ENCODE assay signal across 12 cellular contexts in the genomic region with DNA sequence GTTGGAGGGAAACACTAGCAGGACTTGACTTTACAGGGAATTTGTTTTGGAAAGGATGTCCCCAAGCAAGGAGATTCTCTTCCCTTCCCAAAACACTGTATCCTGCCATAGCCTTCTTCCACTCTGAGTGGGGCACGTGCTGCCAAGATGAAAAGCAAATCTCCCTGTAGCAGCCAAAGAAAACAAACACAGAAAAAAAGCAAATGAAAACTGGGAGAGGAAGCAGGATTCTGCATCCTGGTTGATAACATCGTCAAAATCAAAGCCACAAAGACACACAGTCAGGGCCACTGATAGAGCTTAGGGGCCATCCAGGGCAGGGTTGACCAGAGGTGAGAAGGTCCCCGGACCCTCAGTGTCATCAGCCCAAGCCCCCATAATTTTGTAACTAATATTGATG. TPM values are rescaled to one million over a fixed set of nuclear protein-coding genes. Genes with fewer than 3 reads are reported as not detected.
A peak's percentile ranks its signal among the peaks of the same experiment; 100 is the strongest.
DNase-seq lines count a peak whose midpoint lies in the region; ATAC-seq and TF ChIP-seq lines count a peak whose summit lies in the region.
"Had no signal": no experiment of that assay in that cellular context is flagged by ENCODE, and none has a peak within 500 bp of the region (broad histone marks: within the 10 kb centered on the region; RNA-seq: fewer than 3 reads in every experiment).

No MANE protein-coding gene starts in this region.

- TF ChIP-seq EP300 in SK-N-SH (IDR thresholded peaks at IDR 0.05; ENCODE audit: borderline replicate concordance in 1 of 2, low read depth in 1 of 2, low read length in 1 of 2), result no peak

- H3K36me3 ChIP-seq in SK-N-SH (replicated peaks in 1 of 2; ENCODE audit: control insufficient read depth in 1 of 2, insufficient read depth in 2 of 2, low read length in 1 of 2), result no peaks in the 10 kb centered on the region
- no peaks in the 10 kb centered on the region for H3K36me3 ChIP-seq in lower lobe of right lung
- no peaks in the 10 kb centered on the region for H3K36me3 ChIP-seq in upper lobe of right lung

- no peak overlapping the region for H3K4me3 ChIP-seq in SK-N-SH (ENCODE audit: low read depth in 2 of 2, low read length in 1 of 2)
- peak overlapping the region; percentile 36 for H3K4me3 ChIP-seq in lower lobe of right lung
- H3K4me3 ChIP-seq in upper lobe of right lung, result no peak overlapping the region
- H3K4me3 ChIP-seq: GM12878, hepatocyte had no signal

- CTCF ChIA-PET in SK-N-SH (lab: Yijun Ruan, JAX), result interaction anchor here (0.9 to 2.8 kb wide), 3 partner anchors 27 to 451 kb away, joined by 3 to 22 read pairs (median 5); no protein-coding TSS in a partner anchor

- WGBS in SK-N-SH (ENCODE audit: low lambda C conversion rate), result 83% methylated on average over 3 of the region's 3 CpGs

- H3K27me3 Mint-ChIP-seq in chondrocyte (ENCODE audit: low read depth), result peaks cover 2% of the 10 kb centered on the region

- no peak overlapping the region for H3K4me2 ChIP-seq in SK-N-SH

- H3K9me3 Mint-ChIP-seq in chondrocyte (ENCODE audit: low read depth), result no peaks in the 10 kb centered on the region
- H3K9me3 Mint-ChIP-seq: T-helper 2 cell treated with Interferon-gamma antibody and Interleukin-4, amounts not matched to agents 5 μg/mL and 100 μg/mL, for 36 hours had no signal

- no peaks in the 10 kb centered on the region for H3K36me3 Mint-ChIP-seq in chondrocyte (ENCODE audit: low read depth)

- TF ChIP-seq CTCF in SK-N-SH (IDR thresholded peaks at IDR 0.05) (no peak), chondrocyte (IDR thresholded peaks at IDR 0.05) (no peak), lower lobe of right lung (IDR thresholded peaks at IDR 0.05) (no peak), upper lobe of right lung (IDR thresholded peaks at IDR 0.05) (no peak)

- H3K4me3 Mint-ChIP-seq in chondrocyte (ENCODE audit: unreplicated experiment), result no peak overlapping the region
- H3K4me3 Mint-ChIP-seq: T-helper 2 cell treated with Interferon-gamma antibody and Interleukin-4, amounts not matched to agents 5 μg/mL and 100 μg/mL, for 36 hours had no signal

- no peak overlapping the region for H3K27ac ChIP-seq in SK-N-SH (ENCODE audit: low read depth in 2 of 2, low read length in 1 of 2)
- H3K27ac ChIP-seq in lower lobe of right lung, result peak overlapping the region; percentile 81
- H3K27ac ChIP-seq in upper lobe of right lung, result peak overlapping the region; percentile 81

- H3K9me3 ChIP-seq in SK-N-SH, result no peaks in the 10 kb centered on the region
- no peaks in the 10 kb centered on the region for H3K9me3 ChIP-seq in lower lobe of right lung
- H3K9me3 ChIP-seq in upper lobe of right lung, result no peaks in the 10 kb centered on the region

- DNase-seq in SK-N-SH (no peak), chondrocyte (ENCODE audit: low spot score) (no peak), lower lobe of right lung (no peak), upper lobe of right lung (no peak)
- DNase-seq: substantia nigra had no signal

- intact Hi-C loops in lower lobe of right lung (cut with DNase I), result no loop called here
- intact Hi-C loops in upper lobe of right lung (cut with DNase I), result no loop called here

- H4K20me1 ChIP-seq in SK-N-SH (ENCODE audit: insufficient read depth), result no peaks in the 10 kb centered on the region

- H3K9ac ChIP-seq in SK-N-SH, result no peak overlapping the region

- no peak for TF ChIP-seq RAD21 in SK-N-SH (IDR thresholded peaks at IDR 0.05; ENCODE audit: low read length)

- H3K9me2 ChIP-seq in SK-N-SH, result no peaks in the 10 kb centered on the region

- H3K4me1 Mint-ChIP-seq in chondrocyte (ENCODE audit: low read depth), result peaks cover 38% of the 10 kb centered on the region

- peaks cover 13% of the 10 kb centered on the region for H3F3A ChIP-seq in SK-N-SH (replicated peaks; ENCODE audit: insufficient read depth)

- H2AFZ ChIP-seq in SK-N-SH (ENCODE audit: low read depth), result peak overlapping the region; percentile 93; the same call in 1 of the 2 replicates

- POLR2A ChIA-PET in SK-N-SH (lab: Yijun Ruan, JAX), result no interaction called here

- ATAC-seq in SK-N-SH treated with all-trans-retinoic acid at 6 μM for 48 hours (no peak), lower lobe of right lung (no peak), upper lobe of right lung (no peak), GM21390 (IDR thresholded peaks at IDR 0.05; ENCODE audit: unreplicated experiment) (no peak), HG02798 (IDR thresholded peaks at IDR 0.05; ENCODE audit: poor library complexity, unreplicated experiment) (no peak), GM21717 (IDR thresholded peaks at IDR 0.05; ENCODE audit: unreplicated experiment) (no peak)
- ATAC-seq: GM12878 had no signal

- peaks cover 5 to 15% of the 10 kb centered on the region in 2 experiments; a peak in 3 of 4 replicates for H3K4me1 ChIP-seq in SK-N-SH (ENCODE audit: control insufficient read depth in 1 of 2, insufficient read depth in 2 of 2, low read depth in 1 of 2, low read length in 1 of 2)
- H3K4me1 ChIP-seq in lower lobe of right lung, result peaks cover 29% of the 10 kb centered on the region
- H3K4me1 ChIP-seq in upper lobe of right lung, result peaks cover 14% of the 10 kb centered on the region

- peak overlapping the region; percentile 92 for H3K27ac Mint-ChIP-seq in chondrocyte (ENCODE audit: unreplicated experiment)
- H3K27ac Mint-ChIP-seq: T-helper 2 cell treated with Interferon-gamma antibody and Interleukin-4, amounts not matched to agents 5 μg/mL and 100 μg/mL, for 36 hours had no signal

- H3K79me2 ChIP-seq in SK-N-SH (ENCODE audit: insufficient read depth), result no peaks in the 10 kb centered on the region
- H3K79me2 ChIP-seq: hepatocyte had no signal

- H3K27me3 ChIP-seq in SK-N-SH (ENCODE audit: insufficient read depth) (no peaks in the 10 kb centered on the region), lower lobe of right lung (ENCODE audit: low read depth) (no peaks in the 10 kb centered on the region), upper lobe of right lung (no peaks in the 10 kb centered on the region)
- H3K27me3 ChIP-seq: hepatocyte had no signal

TF ChIP-seq in SK-N-SH, 30 proteins besides CTCF, POLR2A, EP300 and RAD21 (continues in another document):
- TF ChIP-seq FOSL2 (IDR thresholded peaks at IDR 0.05; ENCODE audit: borderline replicate concordance, low read depth), result no peak
- TF ChIP-seq, protein P1, sequence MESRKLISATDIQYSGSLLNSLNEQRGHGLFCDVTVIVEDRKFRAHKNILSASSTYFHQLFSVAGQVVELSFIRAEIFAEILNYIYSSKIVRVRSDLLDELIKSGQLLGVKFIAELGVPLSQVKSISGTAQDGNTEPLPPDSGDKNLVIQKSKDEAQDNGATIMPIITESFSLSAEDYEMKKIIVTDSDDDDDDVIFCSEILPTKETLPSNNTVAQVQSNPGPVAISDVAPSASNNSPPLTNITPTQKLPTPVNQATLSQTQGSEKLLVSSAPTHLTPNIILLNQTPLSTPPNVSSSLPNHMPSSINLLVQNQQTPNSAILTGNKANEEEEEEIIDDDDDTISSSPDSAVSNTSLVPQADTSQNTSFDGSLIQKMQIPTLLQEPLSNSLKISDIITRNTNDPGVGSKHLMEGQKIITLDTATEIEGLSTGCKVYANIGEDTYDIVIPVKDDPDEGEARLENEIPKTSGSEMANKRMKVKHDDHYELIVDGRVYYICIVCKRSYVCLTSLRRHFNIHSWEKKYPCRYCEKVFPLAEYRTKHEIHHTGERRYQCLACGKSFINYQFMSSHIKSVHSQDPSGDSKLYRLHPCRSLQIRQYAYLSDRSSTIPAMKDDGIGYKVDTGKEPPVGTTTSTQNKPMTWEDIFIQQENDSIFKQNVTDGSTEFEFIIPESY (IDR thresholded peaks at IDR 0.05; ENCODE audit: borderline replicate concordance, low read depth), result no peak
- TF ChIP-seq TCF12 (IDR thresholded peaks at IDR 0.05), result no peak
- no peak for TF ChIP-seq MAX (IDR thresholded peaks at IDR 0.05; ENCODE audit: low read depth)

TF ChIP-seq in SK-N-SH treated with all-trans-retinoic acid at 6 μM for 48 hours, 23 proteins besides CTCF, POLR2A, EP300 and RAD21 (continues in another document):
- TF ChIP-seq ZNF70 (CRISPR knock-in tag; IDR thresholded peaks at IDR 0.05), result no peak
- no peak for TF ChIP-seq TOX (CRISPR knock-in tag; IDR thresholded peaks at IDR 0.05; ENCODE audit: borderline replicate concordance)
- TF ChIP-seq ESRRG (CRISPR knock-in tag; IDR thresholded peaks at IDR 0.05), result no peak
- no peak for TF ChIP-seq CSRNP3 (CRISPR knock-in tag; IDR thresholded peaks at IDR 0.05)
- no peak for TF ChIP-seq GLIS3 (CRISPR knock-in tag; IDR thresholded peaks at IDR 0.05)
- TF ChIP-seq CSDC2 (CRISPR knock-in tag; IDR thresholded peaks at IDR 0.05), result no peak
- no peak for TF ChIP-seq ZNF8 (CRISPR knock-in tag; IDR thresholded peaks at IDR 0.05)

RNA-seq across cellular contexts. Expression of gene MTARC2, which starts 16.0 kb away (rescaled TPM):
- 6.0 and 6.1 TPM in 2 replicates for polyA plus RNA-seq in SK-N-SH (2012; rRNA removed)
- 4.2 and 4.4 TPM in 2 replicates for polyA plus RNA-seq in SK-N-SH (2012; cell fraction: cytosol; rRNA removed)
- polyA plus RNA-seq in SK-N-SH (2012; cell fraction: nucleus; rRNA removed), result 19.4 and 19.6 TPM in 2 replicates
- total RNA-seq in chondrocyte (18.6 to 21.3 TPM (median 19.5 TPM) in 3 replicates), lower lobe of right lung (56.6 TPM), upper lobe of right lung (58.6 TPM)

RNA-seq across cellular contexts. Expression of gene C1orf115, which starts 42.0 kb away (rescaled TPM):
- polyA plus RNA-seq in SK-N-SH (2012; rRNA removed), result 4.0 and 4.2 TPM in 2 replicates
- polyA plus RNA-seq in SK-N-SH (2012; cell fraction: cytosol; rRNA removed), result 3.8 and 4.9 TPM in 2 replicates
- polyA plus RNA-seq in SK-N-SH (2012; cell fraction: nucleus; rRNA removed), result 1.8 and 2.1 TPM in 2 replicates
- total RNA-seq in chondrocyte, result 2.0 to 3.5 TPM (median 3.4 TPM) in 3 replicates
- total RNA-seq in lower lobe of right lung, result 26.3 TPM
- total RNA-seq in upper lobe of right lung, result 35.3 TPM

RNA-seq across cellular contexts. Expression of gene MTARC1, which starts 54.6 kb away (rescaled TPM):
- 5.4 and 6.1 TPM in 2 replicates for polyA plus RNA-seq in SK-N-SH (2012; rRNA removed)
- 6.3 and 9.4 TPM in 2 replicates for polyA plus RNA-seq in SK-N-SH (2012; cell fraction: cytosol; rRNA removed)
- 2.6 and 4.3 TPM in 2 replicates for polyA plus RNA-seq in SK-N-SH (2012; cell fraction: nucleus; rRNA removed)
- 2.5 to 5.4 TPM (median 2.8 TPM) in 3 replicates for total RNA-seq in chondrocyte
- total RNA-seq in lower lobe of right lung, result 37.6 TPM
- total RNA-seq in upper lobe of right lung, result 25.2 TPM

Comparison
In these comparisons a context has a peak if more than half of its experiments do, and no peak if none do; other contexts are left out.
1. H3K27ac ChIP-seq: peak in lower lobe of right lung (single experiment) and upper lobe of right lung (single experiment); none in SK-N-SH (0 of 2).